In the genomic region with DNA sequence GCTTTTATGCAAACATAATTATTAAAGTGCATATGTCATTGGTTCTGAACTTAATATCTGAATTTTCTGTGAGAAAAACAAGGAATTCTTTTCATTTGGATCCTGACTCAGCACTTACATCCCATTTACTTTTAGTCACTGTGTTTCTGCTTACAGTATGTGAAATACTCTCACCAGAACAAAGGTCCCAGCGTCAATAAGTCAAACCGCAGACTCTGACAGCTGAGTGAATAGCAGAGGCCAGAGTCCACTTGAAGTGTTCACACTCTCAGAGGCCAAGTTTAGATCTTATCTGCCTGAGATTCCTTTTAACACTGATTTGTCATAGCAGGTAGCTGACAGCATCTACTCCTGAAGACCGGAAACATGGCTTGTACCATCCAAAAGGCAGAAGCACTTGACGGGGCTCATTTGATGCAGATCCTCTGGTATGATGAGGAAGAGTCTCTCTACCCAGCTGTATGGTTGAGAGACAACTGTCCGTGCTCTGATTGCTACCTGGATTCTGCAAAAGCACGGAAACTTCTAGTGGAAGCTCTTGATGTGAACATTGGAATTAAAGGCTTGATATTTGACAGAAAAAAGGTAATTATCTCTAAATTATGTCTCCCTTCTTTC, we compare ENCODE assay signal across 17 cellular contexts. TPM values are rescaled to one million over a fixed set of nuclear protein-coding genes. Genes with fewer than 3 reads are reported as not detected.
DNase-seq lines count a peak whose midpoint lies in the region; ATAC-seq and TF ChIP-seq lines count a peak whose summit lies in the region.
"Had no signal": no experiment of that assay in that cellular context is flagged by ENCODE, and none has a peak within 500 bp of the region (broad histone marks: within the 10 kb centered on the region; RNA-seq: fewer than 3 reads in every experiment).

No MANE protein-coding gene starts in this region.

- no peaks in the 10 kb centered on the region for H3K27me3 ChIP-seq in RWPE2 (ENCODE audit: insufficient read depth, poor library complexity, severe bottlenecking)
- no peaks in the 10 kb centered on the region for H3K27me3 ChIP-seq in neuronal stem cell (ENCODE audit: control insufficient read depth in 3 of 3, insufficient read depth in 3 of 3, low read depth in 1 of 3, low read length in 3 of 3)
- no peaks in the 10 kb centered on the region for H3K27me3 ChIP-seq in body of pancreas
- H3K27me3 ChIP-seq: esophagus muscularis mucosa, neutrophil had no signal

- no peak overlapping the region for H4K8ac ChIP-seq in neuronal stem cell (ENCODE audit: low read depth, low read length)

- TF ChIP-seq CTCF in RWPE2 (IDR thresholded peaks at IDR 0.05; ENCODE audit: poor library complexity, severe bottlenecking) (no peak), fibroblast of pulmonary artery (IDR thresholded peaks at IDR 0.05; ENCODE audit: low read length, missing control alignments) (no peak), endothelial cell (IDR thresholded peaks at IDR 0.05; ENCODE audit: unreplicated experiment) (no peak), body of pancreas (IDR thresholded peaks at IDR 0.05) (no peak)

- intact Hi-C loops in body of pancreas (cut with DNase I) = no loop called here

- peak overlapping the region; percentile 9 for H2AFZ ChIP-seq in neuronal stem cell (ENCODE audit: low read length)

- peaks cover 3% of the 10 kb centered on the region for H3K4me1 ChIP-seq in RWPE2 (ENCODE audit: insufficient read depth, poor library complexity, severe bottlenecking)
- peaks cover 0 to 3% of the 10 kb centered on the region in 2 donors for H3K4me1 ChIP-seq in neuronal stem cell (ENCODE audit: control insufficient read depth in 2 of 2, insufficient read depth in 1 of 2, low read depth in 1 of 2, low read length in 2 of 2)
- no peaks in the 10 kb centered on the region for H3K4me1 ChIP-seq in body of pancreas
- H3K4me1 ChIP-seq: esophagus muscularis mucosa had no signal

- H3K4me3 ChIP-seq in RWPE2 (ENCODE audit: severe bottlenecking) (no peak overlapping the region), fibroblast of pulmonary artery (replicated peaks; ENCODE audit: low read depth, low read length) (no peak overlapping the region), neuronal stem cell (ENCODE audit: low read length in 2 of 2) (no peak overlapping the region), body of pancreas (no peak overlapping the region)
- H3K4me3 ChIP-seq: esophagus muscularis mucosa, SK-N-MC had no signal

- H2AK5ac ChIP-seq in neuronal stem cell (ENCODE audit: low read depth, low read length) = no peak overlapping the region

- H3K36me3 Mint-ChIP-seq in endothelial cell (ENCODE audit: low read depth, unreplicated experiment) = no peaks in the 10 kb centered on the region
- H3K36me3 Mint-ChIP-seq: brain had no signal

- H3K9me3 ChIP-seq in RWPE2 (ENCODE audit: severe bottlenecking) (no peaks in the 10 kb centered on the region), neuronal stem cell (replicated peaks in 1 of 2; ENCODE audit: control insufficient read depth in 2 of 2, insufficient read depth in 1 of 2, low read depth in 1 of 2, low read length in 2 of 2) (no peaks in the 10 kb centered on the region), body of pancreas (no peaks in the 10 kb centered on the region)
- H3K9me3 ChIP-seq: neutrophil had no signal

- no peak overlapping the region for H3K14ac ChIP-seq in neuronal stem cell (ENCODE audit: low read length)

- no peak overlapping the region for H3K27ac ChIP-seq in RWPE2 (ENCODE audit: poor library complexity, severe bottlenecking)
- H3K27ac ChIP-seq in neuronal stem cell (replicated peaks; ENCODE audit: low read length) = no peak overlapping the region
- no peak overlapping the region for H3K27ac ChIP-seq in body of pancreas
- H3K27ac ChIP-seq: esophagus muscularis mucosa, neutrophil, SK-N-MC had no signal

- H3K18ac ChIP-seq in neuronal stem cell (ENCODE audit: low read length) = no peak overlapping the region

- H3K36me3 ChIP-seq in RWPE2 (ENCODE audit: low read depth) (no peaks in the 10 kb centered on the region), neuronal stem cell (replicated peaks in 1 of 2; ENCODE audit: control insufficient read depth in 2 of 2, insufficient read depth in 2 of 2, low read length in 2 of 2) (no peaks in the 10 kb centered on the region), body of pancreas (replicated peaks in 1 of 2; ENCODE audit: insufficient read depth in 1 of 2, low read depth in 2 of 2) (no peaks in the 10 kb centered on the region)
- H3K36me3 ChIP-seq: esophagus muscularis mucosa, neutrophil had no signal

- H3K4ac ChIP-seq in neuronal stem cell (ENCODE audit: low read length) = no peak overlapping the region

- WGBS in neuronal stem cell (ENCODE audit: extremely low coverage in 2 of 2, insufficient read length in 2 of 2, insufficient replicate concordance in 1 of 2), 2 donors = no CpG with 5 or more reads among the region's 6 CpGs
- WGBS in body of pancreas, 2 donors = 33% methylated on average over 6 of the region's 6 CpGs

- no peak for TF ChIP-seq POLR2A in body of pancreas (IDR thresholded peaks at IDR 0.05)

- no peak overlapping the region for H2BK5ac ChIP-seq in neuronal stem cell (ENCODE audit: low read length)

- DNase-seq in Daoy (ENCODE audit: low read depth) (peak; percentile 29), RWPE2 (ENCODE audit: low spot score) (no peak), fibroblast of pulmonary artery (ENCODE audit: low read depth) (peak; percentile 49), neuronal stem cell (ENCODE audit: low spot score) (no peak), endothelial cell (ENCODE audit: low spot score) (no peak), mesenteric fat pad (ENCODE audit: low spot score) (no peak), body of pancreas (no peak)
- DNase-seq: activated T-cell treated with anti-CD3 and anti-CD28 coated beads, Interleukin-2, amount 50 U/mL, for 24 hours; C1 segment of cervical spinal cord; NCI-H1105; NCI-H82 had no signal

- H4K91ac ChIP-seq in neuronal stem cell (ENCODE audit: low read depth, low read length, poor library complexity) = no peak overlapping the region

- no peaks in the 10 kb centered on the region for H3K79me1 ChIP-seq in neuronal stem cell (ENCODE audit: low read depth, low read length)

- H3K4me1 Mint-ChIP-seq in endothelial cell (ENCODE audit: unreplicated experiment) = no peaks in the 10 kb centered on the region

- no peak overlapping the region for H3K23ac ChIP-seq in neuronal stem cell (ENCODE audit: low read depth, low read length, poor library complexity)

- no peak overlapping the region for H3K9ac ChIP-seq in neuronal stem cell (ENCODE audit: low read depth, low read length, poor library complexity)

- no peak overlapping the region for H3K27ac Mint-ChIP-seq in endothelial cell (ENCODE audit: unreplicated experiment)
- H3K27ac Mint-ChIP-seq: activated T-cell treated with anti-CD3 and anti-CD28 coated beads, Interleukin-2, amount 50 U/mL, for 24 hours had no signal

- H2BK120ac ChIP-seq in neuronal stem cell (ENCODE audit: low read depth, low read length) = no peak overlapping the region

- no peaks in the 10 kb centered on the region for H3K9me3 Mint-ChIP-seq in endothelial cell (ENCODE audit: unreplicated experiment)

- no peaks in the 10 kb centered on the region for H3K27me3 Mint-ChIP-seq in endothelial cell (ENCODE audit: unreplicated experiment)
- H3K27me3 Mint-ChIP-seq: activated T-cell treated with anti-CD3 and anti-CD28 coated beads, Interleukin-2, amount 50 U/mL, for 24 hours had no signal

- no peak overlapping the region for H2BK15ac ChIP-seq in neuronal stem cell (ENCODE audit: low read length)

- no peak overlapping the region for H3K4me3 Mint-ChIP-seq in endothelial cell (ENCODE audit: unreplicated experiment)
- H3K4me3 Mint-ChIP-seq: activated T-cell treated with anti-CD3 and anti-CD28 coated beads, Interleukin-2, amount 50 U/mL, for 24 hours; brain had no signal

- H2BK12ac ChIP-seq in neuronal stem cell (ENCODE audit: low read length) = no peak overlapping the region

- no peak overlapping the region for H3K4me2 ChIP-seq in neuronal stem cell (ENCODE audit: insufficient read depth, low read length, poor library complexity, severe bottlenecking)

- ATAC-seq in RWPE2 (ENCODE audit: low read depth) (peak; percentile 95), body of pancreas (no peak), HG02610 (IDR thresholded peaks at IDR 0.05; ENCODE audit: unreplicated experiment) (no peak)
- ATAC-seq: activated CD4-positive, CD25-positive, alpha-beta regulatory T cell treated with anti-CD3 and anti-CD28 coated beads, Interleukin-2, amount 50 U/mL, for 24 hours had no signal

RNA-seq across cellular contexts. Expression of gene BBOX1, which starts 14.6 kb away (rescaled TPM):
- total RNA-seq in Daoy (2014; rRNA removed; shearing (Covaris generic)) = not detected in 2 replicates
- polyA plus RNA-seq in neuronal stem cell (2013, experiment 1 of 2) = not detected
- polyA plus RNA-seq in neuronal stem cell (2013, experiment 2 of 2) = not detected
- total RNA-seq in endothelial cell (ENCODE audit: unreplicated experiment) (not detected), mesenteric fat pad (0.32 TPM), body of pancreas (not detected)

Comparison
In these comparisons a context has a peak if more than half of its experiments do, and no peak if none do; other contexts are left out.
1. DNase-seq: peak in Daoy (single experiment) and fibroblast of pulmonary artery (single experiment); none in RWPE2 (single experiment), neuronal stem cell (single experiment), endothelial cell (single experiment), mesenteric fat pad (single experiment) and body of pancreas (0 of 4).